Comparison of ENCODE assay signal across 9 cellular contexts in genomic region chr4:121801715-121802075, GRCh38. TPM values are rescaled to one million over a fixed set of nuclear protein-coding genes. Genes with fewer than 3 reads are reported as not detected.
DNase-seq lines count a peak whose midpoint lies in the region; ATAC-seq and TF ChIP-seq lines count a peak whose summit lies in the region.
"Had no signal": no experiment of that assay in that cellular context is flagged by ENCODE, and none has a peak within 500 bp of the region (broad histone marks: within the 10 kb centered on the region; RNA-seq: fewer than 3 reads in every experiment).

No MANE protein-coding gene starts in this region.

- H4K20me1 ChIP-seq in KMS-11 (ENCODE audit: insufficient read depth) = no peaks in the 10 kb centered on the region

- H3K36me3 Mint-ChIP-seq in natural killer cell treated with Interleukin-12 subunit alpha and Interleukin-12 subunit beta and Interleukin-15 and Interleukin-18, amount 100 ng/mL, for 72 hours = peaks cover 19% of the 10 kb centered on the region

- ATAC-seq in natural killer cell treated with Interleukin-12 subunit alpha and Interleukin-12 subunit beta and Interleukin-15 and Interleukin-18, amount 100 ng/mL, for 72 hours = no peak
- no peak for ATAC-seq in HG03571 (IDR thresholded peaks at IDR 0.05; ENCODE audit: unreplicated experiment)

- H3K27ac ChIP-seq in KMS-11 = peak overlapping the region; percentile 78

- H2AFZ ChIP-seq in KMS-11 (ENCODE audit: low read depth) = peak overlapping the region; percentile 99

- no peaks in the 10 kb centered on the region for H3K9me3 Mint-ChIP-seq in natural killer cell treated with Interleukin-12 subunit alpha and Interleukin-12 subunit beta and Interleukin-15 and Interleukin-18, amount 100 ng/mL, for 72 hours

- peak overlapping the region; percentile 93 for H3K4me3 ChIP-seq in BE2C (ENCODE audit: low read depth, low read length)
- H3K4me3 ChIP-seq in KMS-11 (IDR thresholded peaks at IDR 0.05; ENCODE audit: insufficient read depth, low read depth, low read length) = peak overlapping the region; percentile 67

- H3K9ac ChIP-seq in KMS-11 = peak overlapping the region; percentile 88

- H3K27ac Mint-ChIP-seq in natural killer cell treated with Interleukin-12 subunit alpha and Interleukin-12 subunit beta and Interleukin-15 and Interleukin-18, amount 100 ng/mL, for 72 hours = peak overlapping the region; percentile 90 to 98

- H3K79me2 ChIP-seq in KMS-11 (ENCODE audit: insufficient read depth, low read depth) = peaks cover 19% of the 10 kb centered on the region; the same call in 1 of the 2 replicates

- no peak for DNase-seq in BE2C
- peak; percentile 29 for DNase-seq in dermis blood vessel endothelial cell
- DNase-seq in natural killer cell treated with Interleukin-12 subunit alpha and Interleukin-12 subunit beta and Interleukin-15 and Interleukin-18, amount 100 ng/mL, for 72 hours (ENCODE audit: low spot score) = no peak
- no peak for DNase-seq in NCI-H146 (lab: John Stamatoyannopoulos, UW)
- no peak for DNase-seq in mucosa of gallbladder (ENCODE audit: low spot score)
- DNase-seq in COLO668 (lab: John Stamatoyannopoulos, UW; ENCODE audit: unreplicated experiment) = no peak

- H3K36me3 ChIP-seq in BE2C (peaks cover 40% of the 10 kb centered on the region), KMS-11 (ENCODE audit: insufficient read depth) (peaks cover 9% of the 10 kb centered on the region; the same call in 1 of the 2 replicates)

- no peak for TF ChIP-seq CTCF in BE2C (IDR thresholded peaks at IDR 0.05; ENCODE audit: low read depth, low read length)
- no peak for TF ChIP-seq CTCF in KMS-11 (conservative IDR thresholded peaks at IDR 0.05; ENCODE audit: low read depth, low read length)

- H3K4me1 ChIP-seq in BE2C = no peaks in the 10 kb centered on the region
- H3K4me1 ChIP-seq in KMS-11 (ENCODE audit: low read depth, poor library complexity, severe bottlenecking) = peaks cover 35% of the 10 kb centered on the region

- peak overlapping the region; percentile 94 for H3K4me2 ChIP-seq in KMS-11

- H3K4me1 Mint-ChIP-seq in natural killer cell treated with Interleukin-12 subunit alpha and Interleukin-12 subunit beta and Interleukin-15 and Interleukin-18, amount 100 ng/mL, for 72 hours (ENCODE audit: low read depth in 2 of 2) = peaks cover 35 to 42% of the 10 kb centered on the region in 2 donors

- no peaks in the 10 kb centered on the region for H3K27me3 ChIP-seq in BE2C
- H3K27me3 ChIP-seq in KMS-11 (ENCODE audit: insufficient read depth, low read depth) = no peaks in the 10 kb centered on the region

- no peaks in the 10 kb centered on the region for H3K9me3 ChIP-seq in BE2C

- peak overlapping the region; percentile 93 for H3K4me3 Mint-ChIP-seq in natural killer cell treated with Interleukin-12 subunit alpha and Interleukin-12 subunit beta and Interleukin-15 and Interleukin-18, amount 100 ng/mL, for 72 hours

- H3K27me3 Mint-ChIP-seq in natural killer cell treated with Interleukin-12 subunit alpha and Interleukin-12 subunit beta and Interleukin-15 and Interleukin-18, amount 100 ng/mL, for 72 hours = no peaks in the 10 kb centered on the region

RNA-seq across cellular contexts. Expression of gene EXOSC9, which starts 0.6 kb away (rescaled TPM):
- 27.5 TPM for polyA plus RNA-seq in BE2C (2012; ENCODE audit: insufficient read depth, insufficient read length, low read depth)
- total RNA-seq in dermis blood vessel endothelial cell = 37.5 and 41.5 TPM in 2 replicates
- 10 to 100 TPM; 44.0 to 85.3 TPM for total RNA-seq in natural killer cell treated with Interleukin-12 subunit alpha and Interleukin-12 subunit beta and Interleukin-15 and Interleukin-18, amount 100 ng/mL, for 72 hours
- total RNA-seq in mucosa of gallbladder = 10.4 TPM

RNA-seq across cellular contexts. Expression of gene CCNA2, which starts 22.0 kb away (rescaled TPM):
- 5.1 TPM for polyA plus RNA-seq in BE2C (2012; ENCODE audit: insufficient read depth, insufficient read length, low read depth)
- total RNA-seq in dermis blood vessel endothelial cell (24.7 and 115 TPM in 2 replicates), mucosa of gallbladder (2.9 TPM)
- total RNA-seq in natural killer cell treated with Interleukin-12 subunit alpha and Interleukin-12 subunit beta and Interleukin-15 and Interleukin-18, amount 100 ng/mL, for 72 hours = 10 to 100 TPM; 46.3 to 64.1 TPM

RNA-seq across cellular contexts. Expression of gene SMIM43, which starts 36.7 kb away (rescaled TPM):
- polyA plus RNA-seq in BE2C (2012; ENCODE audit: insufficient read depth, insufficient read length, low read depth) = not detected
- total RNA-seq in dermis blood vessel endothelial cell (0.47 and 0.85 TPM in 2 replicates), mucosa of gallbladder (not detected)
- total RNA-seq in natural killer cell treated with Interleukin-12 subunit alpha and Interleukin-12 subunit beta and Interleukin-15 and Interleukin-18, amount 100 ng/mL, for 72 hours = not detected
- total RNA-seq: T-helper 1 cell treated with Interleukin-12 subunit alpha and Interleukin-12 subunit beta and Interleukin-4 antibody, amounts not matched to agents 30 ng/mL and 1 ng/mL, for 36 hours had no signal
